ENCODE assay signal across 9 cellular contexts in genomic region chr1:74767490-74767889, GRCh38. TPM values are rescaled to one million over a fixed set of nuclear protein-coding genes. Genes with fewer than 3 reads are reported as not detected.
DNase-seq lines count a peak whose midpoint lies in the region; ATAC-seq, FAIRE-seq and TF ChIP-seq lines count a peak whose summit lies in the region.
"Had no signal": no experiment of that assay in that cellular context is flagged by ENCODE, and none has a peak within 500 bp of the region (broad histone marks: within the 10 kb centered on the region; RNA-seq: fewer than 3 reads in every experiment).

No MANE protein-coding gene starts in this region.

- no peaks in the 10 kb centered on the region for H3K79me2 ChIP-seq in GM12878 (ENCODE audit: control insufficient read depth, insufficient read depth, low read length)

- 35% methylated on average over 3 of the region's 3 CpGs for WGBS in GM12878 (ENCODE audit: insufficient coverage, insufficient replicate concordance, low lambda C conversion rate, missing lambda C conversion rate)

- FAIRE-seq in GM12878 (lab: Jason Lieb, UNC) = no peak

- TF ChIP-seq POLR2A in GM12878 (IDR thresholded peaks at IDR 0.05; ENCODE audit: low read depth, low read length) = no peak

- TF ChIP-seq EP300 in GM12878 (IDR thresholded peaks at IDR 0.05; ENCODE audit: borderline replicate concordance in 1 of 2, control insufficient read depth in 1 of 2, low read depth in 2 of 2, low read length in 2 of 2) = no peak

- no peaks in the 10 kb centered on the region for H3K4me1 ChIP-seq in GM12878 (ENCODE audit: control insufficient read depth, insufficient read depth, low read length)
- H3K4me1 ChIP-seq: BLaER1 treated with 17β-estradiol and CSF1 and Interleukin-3, amounts not matched to agents 10 nM and 100 nM had no signal

- H3K9me3 ChIP-seq in GM12878 (replicated peaks; ENCODE audit: control insufficient read depth, insufficient read depth, low read length) = no peaks in the 10 kb centered on the region
- H3K9me3 ChIP-seq: BLaER1 treated with 17β-estradiol and CSF1 and Interleukin-3, amounts not matched to agents 10 nM and 100 nM had no signal

- CTCF ChIA-PET in GM12878 (lab: Yijun Ruan, JAX) = interaction anchor here (0.5 to 2.8 kb wide), 21 partner anchors 9 to 441 kb away, joined by 3 to 20 read pairs (median 5); no protein-coding TSS in a partner anchor

- RAD21 ChIA-PET in GM12878 (lab: Charles Lee; ENCODE audit: unreplicated experiment) = interaction anchor here (0.6 to 2.4 kb wide), 6 partner anchors 19 to 436 kb away, joined by 3 to 24 read pairs (median 4); partner anchors contain the start of genes CRYZ and TYW3

- no peak for TF ChIP-seq RAD21 in GM12878 (IDR thresholded peaks at IDR 0.05; ENCODE audit: insufficient read depth, low read depth, low read length)

- intact Hi-C loops in GM12878 (cut with micrococcal nuclease; ENCODE audit: unreplicated experiment) = no loop called here

- DNase-seq in SIG-M5 treated with dmso at 0.1 percent for 504 hours (lab: John Stamatoyannopoulos, UW; ENCODE audit: unreplicated experiment) (peak; percentile 12), SIG-M5 (lab: John Stamatoyannopoulos, UW) (no peak), HL-60 (ENCODE audit: low read depth in 1 of 2, low spot score in 1 of 2) (peak in 1 of 2 experiments; percentile 37), GM12878 (ENCODE audit: low read depth, low spot score) (no peak), retinal pigment epithelial cell (ENCODE audit: low read depth) (no peak), retina (no peak), C1 segment of cervical spinal cord (lab: John Stamatoyannopoulos, UW) (no peak)
- DNase-seq in stimulated activated effector memory CD8-positive, alpha-beta T cell treated with anti-CD3 and anti-CD28 coated beads, Interleukin-12 subunit alpha, Interleukin-12 subunit beta, amount 100 ng/mL, for 72 hours (ENCODE audit: low spot score in 2 of 2) = no peak

- H3K4me2 ChIP-seq in GM12878 (ENCODE audit: control insufficient read depth, insufficient read depth) = no peak overlapping the region
- H3K4me2 ChIP-seq: BLaER1 treated with 17β-estradiol and CSF1 and Interleukin-3, amounts not matched to agents 10 nM and 100 nM had no signal

- no TSS peak for BruUV-seq in GM12878 (replicated peaks; lab: Mats Ljungman, UMichigan)

- peak; percentile 82 for ATAC-seq in GM12878
- no peak for ATAC-seq in stimulated activated effector memory CD8-positive, alpha-beta T cell treated with anti-CD3 and anti-CD28 coated beads, Interleukin-12 subunit alpha, Interleukin-12 subunit beta, amount 100 ng/mL, for 72 hours

- no peak overlapping the region for H2AFZ ChIP-seq in GM12878 (ENCODE audit: control insufficient read depth, low read depth, low read length)

- peak; percentile 30 for TF ChIP-seq CTCF in HL-60 (IDR thresholded peaks at IDR 0.05; ENCODE audit: insufficient read depth, low read length)
- peak; percentile 27 to 50 (median 44); a peak in 5 of 6 replicates for TF ChIP-seq CTCF in GM12878 (IDR thresholded peaks at IDR 0.05 in 2 of 3, conservative IDR thresholded peaks at IDR 0.05 in 1 of 3; ENCODE audit: control insufficient read depth in 2 of 3, extremely low read depth in 1 of 3, insufficient read depth in 1 of 3, low read depth in 3 of 3, low read length in 3 of 3)
- TF ChIP-seq CTCF in retinal pigment epithelial cell (conservative IDR thresholded peaks at IDR 0.05; ENCODE audit: low read depth, low read length) = peak; percentile 42

- no peak overlapping the region for H3K4me3 Mint-ChIP-seq in stimulated activated effector memory CD8-positive, alpha-beta T cell treated with anti-CD3 and anti-CD28 coated beads, Interleukin-12 subunit alpha, Interleukin-12 subunit beta, amount 100 ng/mL, for 72 hours

- no peaks in the 10 kb centered on the region for H4K20me1 ChIP-seq in GM12878 (ENCODE audit: control insufficient read depth, insufficient read depth)

- in situ Hi-C loops in GM12878 (cut with MboI) = loop anchor here (5.0 kb wide), 1 partner anchor 440 kb away; no protein-coding TSS in a partner anchor

- H3K27ac Mint-ChIP-seq in stimulated activated effector memory CD8-positive, alpha-beta T cell treated with anti-CD3 and anti-CD28 coated beads, Interleukin-12 subunit alpha, Interleukin-12 subunit beta, amount 100 ng/mL, for 72 hours = no peak overlapping the region

- H3K4me3 ChIP-seq in HL-60 (replicated peaks; ENCODE audit: insufficient read depth, low read length) (no peak overlapping the region), GM12878 (no peak overlapping the region), retinal pigment epithelial cell (ENCODE audit: low read length) (no peak overlapping the region)
- H3K4me3 ChIP-seq: BLaER1 treated with 17β-estradiol and CSF1 and Interleukin-3, amounts not matched to agents 10 nM and 100 nM had no signal

- H3K9ac ChIP-seq in GM12878 (ENCODE audit: control insufficient read depth, insufficient read depth, low read length) = no peak overlapping the region
- H3K9ac ChIP-seq: BLaER1 treated with 17β-estradiol and CSF1 and Interleukin-3, amounts not matched to agents 10 nM and 100 nM had no signal

- H3K4me1 Mint-ChIP-seq in stimulated activated effector memory CD8-positive, alpha-beta T cell treated with anti-CD3 and anti-CD28 coated beads, Interleukin-12 subunit alpha, Interleukin-12 subunit beta, amount 100 ng/mL, for 72 hours = peaks cover 6% of the 10 kb centered on the region

- peaks cover 29% of the 10 kb centered on the region for H3K36me3 Mint-ChIP-seq in stimulated activated effector memory CD8-positive, alpha-beta T cell treated with anti-CD3 and anti-CD28 coated beads, Interleukin-12 subunit alpha, Interleukin-12 subunit beta, amount 100 ng/mL, for 72 hours

- peaks cover 0 to 5% of the 10 kb centered on the region in 2 experiments; a peak in 1 of 4 replicates for H3K36me3 ChIP-seq in GM12878 (ENCODE audit: control insufficient read depth in 2 of 2, insufficient read depth in 2 of 2, low read length in 1 of 2)

- no peaks in the 10 kb centered on the region for H3K9me3 Mint-ChIP-seq in stimulated activated effector memory CD8-positive, alpha-beta T cell treated with anti-CD3 and anti-CD28 coated beads, Interleukin-12 subunit alpha, Interleukin-12 subunit beta, amount 100 ng/mL, for 72 hours

- no peak overlapping the region for H3K27ac ChIP-seq in HL-60 (replicated peaks)
- H3K27ac ChIP-seq in GM12878 (ENCODE audit: control insufficient read depth, insufficient read depth) = no peak overlapping the region
- H3K27ac ChIP-seq: BLaER1 treated with 17β-estradiol and CSF1 and Interleukin-3, amounts not matched to agents 10 nM and 100 nM had no signal

- H3K27me3 ChIP-seq in HL-60 (ENCODE audit: insufficient read depth, poor library complexity, severe bottlenecking) (no peaks in the 10 kb centered on the region), GM12878 (replicated peaks in 1 of 2; ENCODE audit: control insufficient read depth in 2 of 2, insufficient read depth in 2 of 2, low read length in 1 of 2) (no peaks in the 10 kb centered on the region)
- H3K27me3 ChIP-seq: BLaER1 treated with 17β-estradiol and CSF1 and Interleukin-3, amounts not matched to agents 10 nM and 100 nM had no signal

- POLR2A ChIA-PET in GM12878 (lab: Charles Lee) = interaction anchor here (0.6 to 1.5 kb wide), 2 partner anchors 18 to 32 kb away, joined by 3 to 4 read pairs; no protein-coding TSS in a partner anchor

- SMC1A ChIA-PET in GM12878 (lab: Charles Lee; ENCODE audit: uncharacterized antibody, unreplicated experiment) = interaction anchor here (0.6 to 3.0 kb wide), 8 partner anchors 12 to 436 kb away, joined by 3 to 17 read pairs (median 5); partner anchors contain the start of genes CRYZ and TYW3

RNA-seq across cellular contexts. Expression of gene TYW3, which starts 34.5 kb away (rescaled TPM):
- 36.3 and 40.1 TPM in 2 replicates for total RNA-seq in GM12878 (2013; cell fraction: nucleolus; rRNA removed)
- 18.6 and 21.7 TPM in 2 replicates for total RNA-seq in GM12878 (2014; rRNA removed)
- total RNA-seq in GM12878 (2014; rRNA removed; fragmentation: Illumina TruSeq; extraction: Trizol) = 30.6 and 33.6 TPM in 2 replicates
- total RNA-seq in GM12878 (2021) = 29.6 and 31.8 TPM in 2 replicates
- 12.7 TPM for polyA plus RNA-seq in GM12878 (2011; ENCODE audit: low read depth)
- polyA plus RNA-seq in GM12878 (2011; rRNA removed) = 54.0 and 81.4 TPM in 2 replicates
- polyA plus RNA-seq in GM12878 (2011; cell fraction: cytosol; rRNA removed) = 14.2 and 15.3 TPM in 2 replicates
- 27.9 and 31.3 TPM in 2 replicates for polyA plus RNA-seq in GM12878 (2011; cell fraction: nucleus; rRNA removed)
- 28.0 and 40.4 TPM in 2 replicates for polyA plus RNA-seq in GM12878 (2012)
- polyA plus RNA-seq in GM12878 (2014; fragmentation: Illumina TruSeq; extraction: Trizol) = 49.0 and 70.8 TPM in 2 replicates
- 10 to 100 TPM; 43.9 to 54.4 TPM for polyA plus RNA-seq in GM12878 (2014; fragmentation: Nextera tagmentation; extraction: Ambion mirVana)
- polyA plus RNA-seq in GM12878 (2014; rRNA removed) = 18.1 and 21.3 TPM in 2 replicates
- 10 to 100 TPM; 31.9 to 32.0 TPM for polyA plus RNA-seq in GM12878 (2016; fragmentation: Nextera tagmentation; extraction: Ambion mirVana)
- polyA minus RNA-seq in GM12878 (2011; rRNA and poly(A)+ RNA removed) = 16.2 and 24.4 TPM in 2 replicates
- polyA minus RNA-seq in GM12878 (2011; cell fraction: cytosol; rRNA and poly(A)+ RNA removed) = 5.1 and 5.8 TPM in 2 replicates
- 18.6 and 31.0 TPM in 2 replicates for polyA minus RNA-seq in GM12878 (2011; cell fraction: nucleus; rRNA and poly(A)+ RNA removed)

RNA-seq across cellular contexts. Expression of gene CRYZ, which starts 34.6 kb away (rescaled TPM):
- 64.8 and 65.4 TPM in 2 replicates for total RNA-seq in GM12878 (2013; cell fraction: nucleolus; rRNA removed)
- total RNA-seq in GM12878 (2014; rRNA removed) (54.2 and 73.9 TPM in 2 replicates), GM12878 (2014; rRNA removed; fragmentation: Illumina TruSeq; extraction: Trizol) (58.2 and 64.2 TPM in 2 replicates), GM12878 (2021) (53.4 and 55.9 TPM in 2 replicates)
- polyA plus RNA-seq in GM12878 (2011; ENCODE audit: low read depth) = 66.2 TPM
- polyA plus RNA-seq in GM12878 (2011; rRNA removed) (194 and 284 TPM in 2 replicates), GM12878 (2014; fragmentation: Illumina TruSeq; extraction: Trizol) (76.6 and 88.1 TPM in 2 replicates), GM12878 (2014; fragmentation: Nextera tagmentation; extraction: Ambion mirVana) (100 to 1,000 TPM; 108 to 137 TPM), GM12878 (2014; rRNA removed) (54.8 and 61.3 TPM in 2 replicates), GM12878 (2016; fragmentation: Nextera tagmentation; extraction: Ambion mirVana) (10 to 100 TPM; 83.0 to 84.9 TPM)
- 71.4 and 81.1 TPM in 2 replicates for polyA plus RNA-seq in GM12878 (2011; cell fraction: cytosol; rRNA removed)
- polyA plus RNA-seq in GM12878 (2011; cell fraction: nucleus; rRNA removed) = 82.3 and 92.7 TPM in 2 replicates
- 56.2 and 82.6 TPM in 2 replicates for polyA plus RNA-seq in GM12878 (2012)
- 67.4 and 96.6 TPM in 2 replicates for polyA minus RNA-seq in GM12878 (2011; rRNA and poly(A)+ RNA removed)
- polyA minus RNA-seq in GM12878 (2011; cell fraction: cytosol; rRNA and poly(A)+ RNA removed) = 17.5 and 22.6 TPM in 2 replicates
- 18.6 and 25.6 TPM in 2 replicates for polyA minus RNA-seq in GM12878 (2011; cell fraction: nucleus; rRNA and poly(A)+ RNA removed)
